20 cellular contexts compared by ENCODE assay signal in the genomic region with DNA sequence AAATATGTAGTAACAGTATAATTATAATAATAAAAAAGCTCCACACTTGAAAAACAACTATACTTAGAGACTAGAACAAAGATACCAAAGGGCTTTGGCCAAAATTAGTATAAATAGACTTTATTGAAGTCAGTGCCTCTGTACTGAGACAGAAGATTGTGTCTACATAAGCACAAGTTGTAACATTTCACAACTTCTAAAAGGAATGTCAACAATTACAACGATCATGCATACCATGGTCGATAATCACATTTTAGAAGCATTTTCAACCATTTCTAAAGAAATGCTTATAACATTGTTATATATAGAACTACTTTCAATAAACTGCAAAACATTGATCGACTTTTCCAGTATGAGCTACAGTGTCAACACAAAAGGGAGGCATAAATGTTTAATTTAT.
"Had no signal": no experiment of that assay in that cellular context is flagged by ENCODE, and none has a peak within 500 bp of the region (broad histone marks: within the 10 kb centered on the region; RNA-seq: fewer than 3 reads in every experiment).

No MANE protein-coding gene starts in this region.

- H3K4me3 Mint-ChIP-seq: activated B cell treated with CpG ODN at 0.5 μM for 24 hours; activated CD4-positive, alpha-beta memory T cell treated with anti-CD3 and anti-CD28 coated beads for 36 hours; activated CD8-positive, alpha-beta memory T cell treated with anti-CD3 and anti-CD28 coated beads, Interleukin-2, amount 10 ng/mL, durations not matched to agents 7 days and 5 days; activated naive CD8-positive, alpha-beta T cell treated with anti-CD3 and anti-CD28 coated beads for 36 hours; immature natural killer cell; mesothelial cell of epicardium; nephron; stimulated activated naive B cell treated with anti-CD40 and anti-IgM and Interleukin-4, amounts not matched to agents 10 μg/mL and 1 μg/mL and 100 μg/mL, for 72 hours had no signal

- H3K27ac ChIP-seq: body of pancreas, colonic mucosa, esophagus squamous epithelium, gastrocnemius medialis, heart left ventricle, lower lobe of right lung, thoracic aorta had no signal

- H3K9me3 ChIP-seq: body of pancreas, colonic mucosa, esophagus squamous epithelium, gastrocnemius medialis, heart left ventricle, lower lobe of right lung, thoracic aorta had no signal

- H3K27me3 Mint-ChIP-seq: activated B cell treated with CpG ODN at 0.5 μM for 24 hours; activated CD4-positive, alpha-beta memory T cell treated with anti-CD3 and anti-CD28 coated beads for 36 hours; activated CD8-positive, alpha-beta memory T cell treated with anti-CD3 and anti-CD28 coated beads, Interleukin-2, amount 10 ng/mL, durations not matched to agents 7 days and 5 days; activated naive CD8-positive, alpha-beta T cell treated with anti-CD3 and anti-CD28 coated beads for 36 hours; stimulated activated naive B cell treated with anti-CD40 and anti-IgM and Interleukin-4, amounts not matched to agents 10 μg/mL and 1 μg/mL and 100 μg/mL, for 72 hours had no signal

- H3K4me1 ChIP-seq: body of pancreas, esophagus squamous epithelium, gastrocnemius medialis, heart left ventricle, lower lobe of right lung had no signal

- DNase-seq: activated B cell treated with CpG ODN at 0.5 μM for 24 hours; activated CD4-positive, alpha-beta memory T cell treated with anti-CD3 and anti-CD28 coated beads for 36 hours; activated CD4-positive, alpha-beta T cell treated with anti-CD3 and anti-CD28 coated beads for 4 hours; activated CD8-positive, alpha-beta memory T cell treated with anti-CD3 and anti-CD28 coated beads, Interleukin-2, amount 10 ng/mL, durations not matched to agents 7 days and 5 days; activated naive CD8-positive, alpha-beta T cell treated with anti-CD3 and anti-CD28 coated beads for 36 hours; body of pancreas; caudate nucleus; colonic mucosa; esophagus squamous epithelium; gastrocnemius medialis; heart left ventricle; immature natural killer cell; left cardiac atrium; lower lobe of right lung; nucleus accumbens; stimulated activated naive B cell treated with anti-CD40 and anti-IgM and Interleukin-4, amounts not matched to agents 10 μg/mL and 1 μg/mL and 100 μg/mL, for 72 hours had no signal

- H3K9me3 Mint-ChIP-seq: activated B cell treated with CpG ODN at 0.5 μM for 24 hours; activated CD4-positive, alpha-beta memory T cell treated with anti-CD3 and anti-CD28 coated beads for 36 hours; activated naive CD8-positive, alpha-beta T cell treated with anti-CD3 and anti-CD28 coated beads for 36 hours; immature natural killer cell; mesothelial cell of epicardium; nephron; stimulated activated naive B cell treated with anti-CD40 and anti-IgM and Interleukin-4, amounts not matched to agents 10 μg/mL and 1 μg/mL and 100 μg/mL, for 72 hours had no signal

- H3K27me3 ChIP-seq: body of pancreas, colonic mucosa, esophagus squamous epithelium, gastrocnemius medialis, heart left ventricle had no signal

- H3K27ac Mint-ChIP-seq: activated B cell treated with CpG ODN at 0.5 μM for 24 hours; activated CD4-positive, alpha-beta memory T cell treated with anti-CD3 and anti-CD28 coated beads for 36 hours; activated CD8-positive, alpha-beta memory T cell treated with anti-CD3 and anti-CD28 coated beads, Interleukin-2, amount 10 ng/mL, durations not matched to agents 7 days and 5 days; activated naive CD8-positive, alpha-beta T cell treated with anti-CD3 and anti-CD28 coated beads for 36 hours; immature natural killer cell; nephron; stimulated activated naive B cell treated with anti-CD40 and anti-IgM and Interleukin-4, amounts not matched to agents 10 μg/mL and 1 μg/mL and 100 μg/mL, for 72 hours had no signal

- H3K4me1 Mint-ChIP-seq: activated B cell treated with CpG ODN at 0.5 μM for 24 hours, mesothelial cell of epicardium, nephron had no signal

- ATAC-seq: activated CD8-positive, alpha-beta memory T cell treated with anti-CD3 and anti-CD28 coated beads, Interleukin-2, amount 10 ng/mL, durations not matched to agents 7 days and 5 days; body of pancreas; gastrocnemius medialis; heart left ventricle; left cardiac atrium; lower lobe of right lung; sciatic nerve; stimulated activated naive B cell treated with anti-CD40 and anti-IgM and Interleukin-4, amounts not matched to agents 10 μg/mL and 1 μg/mL and 100 μg/mL, for 72 hours had no signal

- H3K4me3 ChIP-seq: body of pancreas, colonic mucosa, esophagus squamous epithelium, gastrocnemius medialis, heart left ventricle, lower lobe of right lung, thoracic aorta had no signal
